ENCODE assay signal across 1 cellular context in the genomic region with DNA sequence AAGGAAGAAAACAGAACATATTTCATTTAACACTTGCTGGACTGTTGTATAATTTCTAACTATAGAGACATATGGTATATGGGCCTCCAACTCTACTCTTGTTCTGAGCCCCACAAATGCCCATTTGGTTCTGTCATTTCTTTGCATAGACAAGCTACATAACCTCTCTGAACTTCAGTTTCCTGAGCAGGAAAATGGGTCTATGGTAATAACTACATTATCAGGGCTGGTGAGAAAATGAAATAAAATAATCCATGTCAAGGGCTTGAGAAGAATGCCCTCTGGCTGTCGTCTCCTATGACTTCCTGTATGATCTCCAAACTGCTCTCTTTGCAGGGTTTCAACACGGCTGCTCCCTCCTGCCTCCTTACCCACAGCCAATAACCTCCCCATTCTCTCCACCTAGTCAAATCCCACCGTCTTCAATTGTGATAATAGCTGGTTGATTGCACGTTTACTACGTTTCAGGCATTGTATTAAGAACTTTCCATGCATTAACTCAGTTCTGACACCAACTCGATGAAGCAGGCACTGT.
TF ChIP-seq lines count a peak whose summit lies in the region.

No MANE protein-coding gene starts in this region.

TF ChIP-seq in H1, 55 proteins besides CTCF, POLR2A, EP300 and RAD21:
- TF ChIP-seq ZNF274 (IDR thresholded peaks at IDR 0.05; ENCODE audit: borderline replicate concordance, extremely low read depth, low read length), result no peak
- no peak for TF ChIP-seq TAF1 (IDR thresholded peaks at IDR 0.05; ENCODE audit: low read depth, low read length)
- no peak for TF ChIP-seq TEAD4 (IDR thresholded peaks at IDR 0.05; ENCODE audit: low read depth, low read length)
- no peak for TF ChIP-seq SP1 (IDR thresholded peaks at IDR 0.05; ENCODE audit: low read depth, low read length)
- TF ChIP-seq SIN3A (conservative IDR thresholded peaks at IDR 0.05 in 1 of 2, IDR thresholded peaks at IDR 0.05 in 1 of 2; ENCODE audit: low read depth in 1 of 2, low read length in 2 of 2), result no peak
- TF ChIP-seq, protein P1, sequence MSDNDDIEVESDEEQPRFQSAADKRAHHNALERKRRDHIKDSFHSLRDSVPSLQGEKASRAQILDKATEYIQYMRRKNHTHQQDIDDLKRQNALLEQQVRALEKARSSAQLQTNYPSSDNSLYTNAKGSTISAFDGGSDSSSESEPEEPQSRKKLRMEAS (IDR thresholded peaks at IDR 0.05), result no peak
- TF ChIP-seq, protein P2, sequence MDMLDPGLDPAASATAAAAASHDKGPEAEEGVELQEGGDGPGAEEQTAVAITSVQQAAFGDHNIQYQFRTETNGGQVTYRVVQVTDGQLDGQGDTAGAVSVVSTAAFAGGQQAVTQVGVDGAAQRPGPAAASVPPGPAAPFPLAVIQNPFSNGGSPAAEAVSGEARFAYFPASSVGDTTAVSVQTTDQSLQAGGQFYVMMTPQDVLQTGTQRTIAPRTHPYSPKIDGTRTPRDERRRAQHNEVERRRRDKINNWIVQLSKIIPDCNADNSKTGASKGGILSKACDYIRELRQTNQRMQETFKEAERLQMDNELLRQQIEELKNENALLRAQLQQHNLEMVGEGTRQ (IDR thresholded peaks at IDR 0.05; ENCODE audit: low read length), result no peak
- TF ChIP-seq CTBP2 (IDR thresholded peaks at IDR 0.05; ENCODE audit: borderline replicate concordance, insufficient read depth, insufficient read length, low read length), result no peak
- TF ChIP-seq NRF1 (IDR thresholded peaks at IDR 0.05; ENCODE audit: low read depth, low read length), result no peak
- no peak for TF ChIP-seq TBP (IDR thresholded peaks at IDR 0.05; ENCODE audit: low read depth, low read length)
- no peak for TF ChIP-seq POU5F1 (IDR thresholded peaks at IDR 0.05; ENCODE audit: low read depth, low read length)
- no peak for TF ChIP-seq HDAC2 (IDR thresholded peaks at IDR 0.05; ENCODE audit: borderline replicate concordance in 1 of 2, low read depth in 2 of 2, low read length in 2 of 2)
- TF ChIP-seq SUZ12 (IDR thresholded peaks at IDR 0.05; ENCODE audit: low read length), result no peak
